Comparison of ENCODE assay signal across 17 cellular contexts in the genomic region with DNA sequence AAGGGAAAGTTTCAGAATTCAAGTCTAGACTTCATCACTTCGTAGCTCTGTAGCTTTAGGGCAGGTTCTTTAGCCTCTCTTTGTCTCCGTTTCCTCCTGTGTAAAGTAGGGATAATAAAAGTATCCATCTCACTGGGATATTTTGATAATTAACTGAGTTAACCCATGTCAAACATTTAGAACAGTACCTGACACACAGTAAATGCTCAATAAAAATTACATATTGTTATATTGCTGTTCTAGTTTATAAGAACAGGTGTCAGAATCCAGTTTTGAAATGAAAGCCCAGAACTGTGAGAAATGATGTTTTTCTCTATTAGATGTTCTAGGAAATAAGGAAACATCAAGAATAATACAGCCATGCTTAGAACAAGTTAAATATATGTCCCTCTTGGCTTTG. TPM values are rescaled to one million over a fixed set of nuclear protein-coding genes. Genes with fewer than 3 reads are reported as not detected.
DNase-seq lines count a peak whose midpoint lies in the region; ATAC-seq, FAIRE-seq and TF ChIP-seq lines count a peak whose summit lies in the region.
"Had no signal": no experiment of that assay in that cellular context is flagged by ENCODE, and none has a peak within 500 bp of the region (broad histone marks: within the 10 kb centered on the region; RNA-seq: fewer than 3 reads in every experiment).

No MANE protein-coding gene starts in this region.

- H3K27me3 ChIP-seq in CD4-positive, alpha-beta T cell (ENCODE audit: control insufficient read depth, insufficient read depth, low read length) = no peaks in the 10 kb centered on the region
- no peaks in the 10 kb centered on the region for H3K27me3 ChIP-seq in PC-9 (ENCODE audit: insufficient read depth, low read depth)
- H3K27me3 ChIP-seq in keratinocyte (ENCODE audit: control insufficient read depth, extremely low read depth, insufficient read depth, low read length) = no peaks in the 10 kb centered on the region
- H3K27me3 ChIP-seq: BLaER1 treated with 17β-estradiol and CSF1 and Interleukin-3, amounts not matched to agents 10 nM and 100 nM had no signal

- no peaks in the 10 kb centered on the region for H3K27me3 Mint-ChIP-seq in CD4-positive, alpha-beta T cell
- H3K27me3 Mint-ChIP-seq: CD4-positive, alpha-beta memory T cell had no signal

- H3K9me1 ChIP-seq in keratinocyte (ENCODE audit: control insufficient read depth, extremely low read depth, insufficient read depth, low read length) = peaks cover 8% of the 10 kb centered on the region

- no peaks in the 10 kb centered on the region for H3K9me2 ChIP-seq in PC-9 (ENCODE audit: insufficient read depth)

- H3K4me2 ChIP-seq in PC-9 (0 out of 2 replicates have a peak overlapping the region, but pooled peaks have one; percentile 12), keratinocyte (ENCODE audit: control insufficient read depth, extremely low read depth, insufficient read depth, low read depth, low read length) (peak overlapping the region; percentile 62)
- H3K4me2 ChIP-seq: BLaER1 treated with 17β-estradiol and CSF1 and Interleukin-3, amounts not matched to agents 10 nM and 100 nM had no signal

- H3K9me3 Mint-ChIP-seq in CD4-positive, alpha-beta T cell = no peaks in the 10 kb centered on the region
- H3K9me3 Mint-ChIP-seq: CD4-positive, alpha-beta memory T cell; HFFc6 had no signal

- H3K9ac ChIP-seq in keratinocyte (ENCODE audit: control insufficient read depth, extremely low read depth, insufficient read depth, low read length) = no peak overlapping the region
- H3K9ac ChIP-seq: BLaER1 treated with 17β-estradiol and CSF1 and Interleukin-3, amounts not matched to agents 10 nM and 100 nM had no signal

- H3K4me3 Mint-ChIP-seq in CD4-positive, alpha-beta T cell = peak overlapping the region; percentile 49
- H3K4me3 Mint-ChIP-seq: CD4-positive, alpha-beta memory T cell; HFFc6 had no signal

- no peak overlapping the region for H3K27ac ChIP-seq in CD4-positive, alpha-beta T cell (ENCODE audit: low read depth, low read length)
- no peak overlapping the region for H3K27ac ChIP-seq in HEK293 (ENCODE audit: extremely low read depth, low read depth, low read length)
- H3K27ac ChIP-seq in PC-9 = no peak overlapping the region
- H3K27ac ChIP-seq in keratinocyte (ENCODE audit: control insufficient read depth, insufficient read depth, low read length) = no peak overlapping the region
- H3K27ac ChIP-seq: BLaER1 treated with 17β-estradiol and CSF1 and Interleukin-3, amounts not matched to agents 10 nM and 100 nM; HL-60 had no signal

- H3K36me3 Mint-ChIP-seq in CD4-positive, alpha-beta T cell (ENCODE audit: low read depth) = peaks cover 3% of the 10 kb centered on the region

- no peak overlapping the region for H3K27ac Mint-ChIP-seq in CD4-positive, alpha-beta T cell
- H3K27ac Mint-ChIP-seq: HFFc6 had no signal

- peaks cover 76% of the 10 kb centered on the region for H3K4me1 Mint-ChIP-seq in CD4-positive, alpha-beta T cell (ENCODE audit: low read depth)

- H3K4me3 ChIP-seq in HEK293 (ENCODE audit: low read depth, low read length) = no peak overlapping the region
- no peak overlapping the region for H3K4me3 ChIP-seq in PC-9
- no peak overlapping the region for H3K4me3 ChIP-seq in keratinocyte (ENCODE audit: control insufficient read depth in 2 of 3, extremely low read depth in 1 of 3, insufficient read depth in 2 of 3, low read depth in 1 of 3, low read length in 3 of 3)
- H3K4me3 ChIP-seq: BLaER1 treated with 17β-estradiol and CSF1 and Interleukin-3, amounts not matched to agents 10 nM and 100 nM; HAP-1 had no signal

- CTCF ChIA-PET in CD4-positive, alpha-beta T cell (lab: Charles Lee) = interaction anchor here (0.6 to 1.7 kb wide), 5 partner anchors 26 to 285 kb away, joined by 3 to 8 read pairs (median 4); a partner anchor contains a TSS
- CTCF ChIA-PET in HEK293 (lab: Yijun Ruan, JAX) = interaction anchor here (0.6 to 20.3 kb wide), 4 partner anchors 11 to 176 kb away, joined by 3 to 302 read pairs (median 3); no protein-coding TSS in a partner anchor
- CTCF ChIA-PET in PC-9 (lab: Charles Lee) = interaction anchor here (0.6 kb wide), 3 partner anchors 11 to 717 kb away, joined by 7 to 13 read pairs (median 7); no protein-coding TSS in a partner anchor

- no peak for DNase-seq in CD4-positive, alpha-beta T cell
- DNase-seq in PC-9 (no peak), keratinocyte (ENCODE audit: low read depth, low spot score) (no peak), CD1c-positive myeloid dendritic cell (ENCODE audit: extremely low spot score) (no peak)
- DNase-seq: ACHN; CD4-positive, alpha-beta memory T cell; DMS79; GDM1; HFFc6 had no signal

- peaks cover 5% of the 10 kb centered on the region for H3F3A ChIP-seq in PC-9 (ENCODE audit: insufficient read depth, low read depth)

- POLR2A ChIA-PET in CD4-positive, alpha-beta T cell (lab: Charles Lee) = interaction anchor here (1.0 to 5.6 kb wide), 2 partner anchors 49 to 178 kb away, joined by 3 to 98 read pairs; no protein-coding TSS in a partner anchor
- POLR2A ChIA-PET in HEK293 (lab: Yijun Ruan, JAX) (interaction anchor here (0.5 to 0.6 kb wide), 2 partner anchors 10 to 177 kb away, joined by 3 to 4 read pairs; no protein-coding TSS in a partner anchor), PC-9 (lab: Charles Lee; ENCODE audit: unreplicated experiment) (no interaction called here)

- FAIRE-seq in keratinocyte (lab: Jason Lieb, UNC) = peak; percentile 34
- FAIRE-seq: GM18507, H1 had no signal

- no peak for TF ChIP-seq CTCF in CD4-positive, alpha-beta T cell (IDR thresholded peaks at IDR 0.05)
- TF ChIP-seq CTCF in HEK293 (tag by site-specific recombination; IDR thresholded peaks at IDR 0.05) (no peak), PC-9 (conservative IDR thresholded peaks at IDR 0.05) (no peak), keratinocyte (optimal IDR thresholded peaks at IDR 0.05 in 1 of 3, IDR thresholded peaks at IDR 0.05 in 1 of 3, conservative IDR thresholded peaks at IDR 0.05 in 1 of 3; ENCODE audit: extremely low read depth in 1 of 3, insufficient read depth in 2 of 3, low read length in 3 of 3) (no peak)

- H3K9me3 ChIP-seq in CD4-positive, alpha-beta T cell (ENCODE audit: control insufficient read depth, low read length) = no peaks in the 10 kb centered on the region
- no peaks in the 10 kb centered on the region for H3K9me3 ChIP-seq in HEK293 (ENCODE audit: control insufficient read depth, insufficient read depth, low read depth, low read length)
- no peaks in the 10 kb centered on the region for H3K9me3 ChIP-seq in PC-9 (ENCODE audit: insufficient read depth, low read depth)
- H3K9me3 ChIP-seq in keratinocyte (ENCODE audit: control insufficient read depth, low read depth, low read length) = no peaks in the 10 kb centered on the region
- H3K9me3 ChIP-seq: BLaER1 treated with 17β-estradiol and CSF1 and Interleukin-3, amounts not matched to agents 10 nM and 100 nM; HAP-1 had no signal

- dilution Hi-C loops in keratinocyte (cut with MboI; ENCODE audit: extremely low pct_ligation_motif_present, low sequenced_read_pairs) = no loop called here

- H3K4me1 ChIP-seq in HEK293 (ENCODE audit: control insufficient read depth, insufficient read depth, low read length) = peaks cover 17% of the 10 kb centered on the region
- H3K4me1 ChIP-seq in PC-9 (replicated peaks; ENCODE audit: insufficient read depth) = peaks cover 16% of the 10 kb centered on the region
- peaks cover 36% of the 10 kb centered on the region for H3K4me1 ChIP-seq in keratinocyte (ENCODE audit: control insufficient read depth, extremely low read depth, insufficient read depth, low read length)

- ATAC-seq in CD4-positive, alpha-beta T cell (ENCODE audit: poor library complexity) = no peak
- ATAC-seq in GM19397 (IDR thresholded peaks at IDR 0.05; ENCODE audit: unreplicated experiment) = no peak
- no peak for ATAC-seq in HG03460 (IDR thresholded peaks at IDR 0.05; ENCODE audit: unreplicated experiment)

- intact Hi-C loops in CD4-positive, alpha-beta T cell (cut with DNase I, micrococcal nuclease) = no loop called here
- intact Hi-C loops in PC-9 (cut with micrococcal nuclease; ENCODE audit: unreplicated experiment) = no loop called here

- 0 out of 2 replicates have a peak, but pooled peaks cover 4% of the 10 kb centered on the region for H4K20me1 ChIP-seq in PC-9 (ENCODE audit: insufficient read depth)
- peaks cover 7% of the 10 kb centered on the region for H4K20me1 ChIP-seq in keratinocyte (ENCODE audit: control insufficient read depth, extremely low read depth, insufficient read depth, low read length)

- no peaks in the 10 kb centered on the region for H3K36me3 ChIP-seq in HEK293 (ENCODE audit: control insufficient read depth in 2 of 2, insufficient read depth in 1 of 2, low read length in 2 of 2)
- H3K36me3 ChIP-seq in PC-9 (ENCODE audit: low read depth) = no peaks in the 10 kb centered on the region
- H3K36me3 ChIP-seq in keratinocyte (ENCODE audit: control insufficient read depth in 2 of 2, extremely low read depth in 1 of 2, insufficient read depth in 2 of 2, low read length in 2 of 2) = peaks cover 0 to 3% of the 10 kb centered on the region in 2 experiments
- H3K36me3 ChIP-seq: BLaER1 treated with 17β-estradiol and CSF1 and Interleukin-3, amounts not matched to agents 10 nM and 100 nM; HAP-1 had no signal

- peaks cover 95% of the 10 kb centered on the region for H3K79me2 ChIP-seq in PC-9 (ENCODE audit: low read depth)
- peaks cover 96% of the 10 kb centered on the region for H3K79me2 ChIP-seq in keratinocyte (ENCODE audit: control insufficient read depth, insufficient read depth, low read length)

- no peak overlapping the region for H2AFZ ChIP-seq in PC-9
- no peak overlapping the region for H2AFZ ChIP-seq in keratinocyte (ENCODE audit: control insufficient read depth, low read length)

- BruUV-seq in PC-9 (replicated peaks; lab: Mats Ljungman, UMichigan) = no TSS peak

RNA-seq across cellular contexts. Expression of a gene that starts 4.3 kb away (rescaled TPM):
- total RNA-seq in CD4-positive, alpha-beta T cell = 1 to 10 TPM; 2.3 to 2.8 TPM
- total RNA-seq in PC-9 (2021) = 20.1 and 24.2 TPM in 2 replicates
- 15.7 to 26.2 TPM (median 16.9 TPM) in 3 replicates for polyA plus RNA-seq in keratinocyte
- polyA plus RNA-seq in keratinocyte (2011; ENCODE audit: low read depth) = 2.3 TPM
- 9.1 and 16.3 TPM in 2 replicates for polyA plus RNA-seq in keratinocyte (2011; cell fraction: cytosol; rRNA removed)
- polyA plus RNA-seq in keratinocyte (2011; cell fraction: nucleus; rRNA removed) = 34.2 and 40.5 TPM in 2 replicates
- 14.5 and 15.9 TPM in 2 replicates for polyA plus RNA-seq in keratinocyte (2012; ENCODE audit: low replicate concordance)
- 9.6 to 19.5 TPM (median 14.5 TPM) in 3 replicates for polyA minus RNA-seq in keratinocyte
- 8.6 TPM for polyA minus RNA-seq in keratinocyte (2011; cell fraction: cytosol; rRNA and poly(A)+ RNA removed)
- 21.1 and 33.3 TPM in 2 replicates for polyA minus RNA-seq in keratinocyte (2011; cell fraction: nucleus; rRNA and poly(A)+ RNA removed)

RNA-seq across cellular contexts. Expression of a gene that starts 11.3 kb away (rescaled TPM):
- total RNA-seq in CD4-positive, alpha-beta T cell = not detected
- not detected in 2 replicates for total RNA-seq in PC-9 (2021)
- polyA plus RNA-seq in keratinocyte = not detected in 3 replicates
- polyA plus RNA-seq in keratinocyte (2011; ENCODE audit: low read depth) = not detected
- polyA plus RNA-seq in keratinocyte (2011; cell fraction: cytosol; rRNA removed) = not detected in 2 replicates
- polyA plus RNA-seq in keratinocyte (2011; cell fraction: nucleus; rRNA removed) = not detected in 2 replicates
- polyA plus RNA-seq in keratinocyte (2012; ENCODE audit: low replicate concordance) = not detected in 2 replicates
- polyA minus RNA-seq in keratinocyte = not detected in 3 replicates
- not detected for polyA minus RNA-seq in keratinocyte (2011; cell fraction: cytosol; rRNA and poly(A)+ RNA removed)
- not detected in 2 replicates for polyA minus RNA-seq in keratinocyte (2011; cell fraction: nucleus; rRNA and poly(A)+ RNA removed)
- total RNA-seq: CD4-positive, alpha-beta memory T cell; H1; HFFc6 had no signal
- polyA plus RNA-seq: H1 had no signal

RNA-seq across cellular contexts. Expression of a gene that starts 59.1 kb away (rescaled TPM):
- 100 to 1,000 TPM; 142 to 146 TPM for total RNA-seq in CD4-positive, alpha-beta T cell
- total RNA-seq in PC-9 (2021) = 195 and 299 TPM in 2 replicates
- polyA plus RNA-seq in keratinocyte = 188 to 255 TPM (median 226 TPM) in 3 replicates
- 122 TPM for polyA plus RNA-seq in keratinocyte (2011; ENCODE audit: low read depth)
- 213 and 229 TPM in 2 replicates for polyA plus RNA-seq in keratinocyte (2011; cell fraction: cytosol; rRNA removed)
- 244 and 273 TPM in 2 replicates for polyA plus RNA-seq in keratinocyte (2011; cell fraction: nucleus; rRNA removed)
- 166 and 231 TPM in 2 replicates for polyA plus RNA-seq in keratinocyte (2012; ENCODE audit: low replicate concordance)
- polyA minus RNA-seq in keratinocyte = 94.9 to 299 TPM (median 247 TPM) in 3 replicates
- 121 TPM for polyA minus RNA-seq in keratinocyte (2011; cell fraction: cytosol; rRNA and poly(A)+ RNA removed)
- 141 and 169 TPM in 2 replicates for polyA minus RNA-seq in keratinocyte (2011; cell fraction: nucleus; rRNA and poly(A)+ RNA removed)
